34 cellular contexts compared by ENCODE assay signal in the genomic region with DNA sequence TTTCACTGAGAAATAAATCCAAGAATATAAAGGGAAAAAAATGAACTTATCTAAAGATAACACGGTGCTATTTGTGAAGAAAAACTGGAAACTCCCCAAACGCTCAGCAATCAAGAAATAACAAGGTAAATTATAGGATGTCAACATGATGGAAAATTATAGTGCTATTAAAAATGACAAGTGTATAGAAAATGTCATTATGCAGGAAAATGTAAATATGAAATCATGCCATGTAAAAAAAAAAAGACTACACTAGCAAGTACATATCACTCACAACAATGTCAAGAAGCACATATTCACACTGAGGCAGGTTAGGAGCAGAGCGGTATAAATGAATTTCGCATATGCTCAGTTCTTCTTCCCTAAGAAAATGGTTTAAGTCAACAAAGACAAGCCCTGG. TPM values are rescaled to one million over a fixed set of nuclear protein-coding genes. Genes with fewer than 3 reads are reported as not detected.
"Had no signal": no experiment of that assay in that cellular context is flagged by ENCODE, and none has a peak within 500 bp of the region (broad histone marks: within the 10 kb centered on the region; RNA-seq: fewer than 3 reads in every experiment).

No MANE protein-coding gene starts in this region.

- H3K27me3 Mint-ChIP-seq: activated B cell treated with CpG ODN at 0.5 μM for 24 hours; activated CD4-positive, alpha-beta memory T cell treated with anti-CD3 and anti-CD28 coated beads for 36 hours; activated CD4-positive, alpha-beta T cell treated with anti-CD3 and anti-CD28 coated beads for 36 hours; activated CD4-positive, alpha-beta T cell treated with anti-CD3 and anti-CD28 coated beads, Interleukin-2, amount 10 ng/mL, durations not matched to agents 24 days and 14 days; activated CD8-positive, alpha-beta memory T cell treated with anti-CD3 and anti-CD28 coated beads, Interleukin-2, amount 10 ng/mL, durations not matched to agents 7 days and 5 days; activated naive CD8-positive, alpha-beta T cell treated with anti-CD3 and anti-CD28 coated beads, Interleukin-2, amount 10 ng/mL, durations not matched to agents 7 days and 5 days; central memory CD8-positive, alpha-beta T cell; effector memory CD8-positive, alpha-beta T cell had no signal

- H3K27me3 ChIP-seq: ascending aorta, foreskin keratinocyte, gastrocnemius medialis, heart left ventricle had no signal

- H3K4me1 Mint-ChIP-seq: activated B cell treated with CpG ODN at 0.5 μM for 24 hours; activated CD4-positive, alpha-beta T cell treated with anti-CD3 and anti-CD28 coated beads for 36 hours; activated CD4-positive, alpha-beta T cell treated with anti-CD3 and anti-CD28 coated beads, Interleukin-2, amount 10 ng/mL, durations not matched to agents 24 days and 14 days; activated CD8-positive, alpha-beta memory T cell treated with anti-CD3 and anti-CD28 coated beads, Interleukin-2, amount 10 ng/mL, durations not matched to agents 7 days and 5 days; activated naive CD4-positive, alpha-beta T cell treated with anti-CD3 and anti-CD28 coated beads, Interleukin-2, amount 10 ng/mL, durations not matched to agents 7 days and 5 days; activated naive CD8-positive, alpha-beta T cell treated with anti-CD3 and anti-CD28 coated beads, Interleukin-2, amount 10 ng/mL, durations not matched to agents 7 days and 5 days; brain; central memory CD8-positive, alpha-beta T cell had no signal

- H3K4me3 Mint-ChIP-seq: activated B cell treated with CpG ODN at 0.5 μM for 24 hours; activated CD4-positive, alpha-beta memory T cell treated with anti-CD3 and anti-CD28 coated beads for 36 hours; activated CD4-positive, alpha-beta T cell treated with anti-CD3 and anti-CD28 coated beads for 36 hours; activated CD4-positive, alpha-beta T cell treated with anti-CD3 and anti-CD28 coated beads, Interleukin-2, amount 10 ng/mL, durations not matched to agents 24 days and 14 days; activated CD8-positive, alpha-beta memory T cell treated with anti-CD3 and anti-CD28 coated beads, Interleukin-2, amount 10 ng/mL, durations not matched to agents 7 days and 5 days; activated CD8-positive, alpha-beta T cell treated with anti-CD3 and anti-CD28 coated beads, Interleukin-2, amount 10 ng/mL, durations not matched to agents 7 days and 5 days; activated naive CD4-positive, alpha-beta T cell treated with anti-CD3 and anti-CD28 coated beads, Interleukin-2, amount 10 ng/mL, durations not matched to agents 7 days and 5 days; activated naive CD8-positive, alpha-beta T cell treated with anti-CD3 and anti-CD28 coated beads, Interleukin-2, amount 10 ng/mL, durations not matched to agents 7 days and 5 days; activated T-helper 1 cell treated with anti-CD3 and anti-CD28 coated beads, Interleukin-12 subunit alpha, Interleukin-12 subunit beta, Interleukin-2, Interleukin-4 antibody, amounts not matched to agents 30 ng/mL and 10 ng/mL and 1 ng/mL, durations not matched to agents 14 hours and 24 hours and 36 hours; brain; central memory CD8-positive, alpha-beta T cell; effector memory CD8-positive, alpha-beta T cell; T-helper 17 cell; T-helper 2 cell treated with Interferon-gamma antibody and Interleukin-4, amounts not matched to agents 5 μg/mL and 100 μg/mL, for 36 hours had no signal

- H3K9me3 ChIP-seq: ascending aorta, esophagus muscularis mucosa, gastrocnemius medialis, heart left ventricle had no signal

- H3K4me3 ChIP-seq: ascending aorta, esophagus muscularis mucosa, gastrocnemius medialis, heart left ventricle had no signal

- H3K27ac Mint-ChIP-seq: activated B cell treated with CpG ODN at 0.5 μM for 24 hours; activated CD4-positive, alpha-beta memory T cell treated with anti-CD3 and anti-CD28 coated beads for 36 hours; activated CD4-positive, alpha-beta T cell treated with anti-CD3 and anti-CD28 coated beads for 36 hours; activated CD4-positive, alpha-beta T cell treated with anti-CD3 and anti-CD28 coated beads, Interleukin-2, amount 10 ng/mL, durations not matched to agents 24 days and 14 days; activated CD8-positive, alpha-beta memory T cell treated with anti-CD3 and anti-CD28 coated beads, Interleukin-2, amount 10 ng/mL, durations not matched to agents 7 days and 5 days; activated CD8-positive, alpha-beta T cell treated with anti-CD3 and anti-CD28 coated beads, Interleukin-2, amount 10 ng/mL, durations not matched to agents 7 days and 5 days; activated naive CD4-positive, alpha-beta T cell treated with anti-CD3 and anti-CD28 coated beads, Interleukin-2, amount 10 ng/mL, durations not matched to agents 7 days and 5 days; activated naive CD4-positive, alpha-beta T cell treated with anti-CD3 and anti-CD28 coated beads, Interleukin-2, amount 50 U/mL, for 72 hours; activated naive CD8-positive, alpha-beta T cell treated with anti-CD3 and anti-CD28 coated beads, Interleukin-2, amount 10 ng/mL, durations not matched to agents 7 days and 5 days; activated T-helper 1 cell treated with anti-CD3 and anti-CD28 coated beads, Interleukin-12 subunit alpha, Interleukin-12 subunit beta, Interleukin-2, Interleukin-4 antibody, amounts not matched to agents 30 ng/mL and 10 ng/mL and 1 ng/mL, durations not matched to agents 14 hours and 24 hours and 36 hours; brain; effector memory CD8-positive, alpha-beta T cell; T-helper 17 cell; T-helper 2 cell treated with Interferon-gamma antibody and Interleukin-4, amounts not matched to agents 5 μg/mL and 100 μg/mL, for 36 hours had no signal

- DNase-seq: activated B cell treated with CpG ODN at 0.5 μM for 24 hours; activated CD4-positive, alpha-beta memory T cell treated with anti-CD3 and anti-CD28 coated beads for 36 hours; activated CD4-positive, alpha-beta T cell treated with anti-CD3 and anti-CD28 coated beads for 36 hours; activated CD4-positive, alpha-beta T cell treated with anti-CD3 and anti-CD28 coated beads, Interleukin-2, amount 10 ng/mL, durations not matched to agents 24 days and 14 days; activated CD8-positive, alpha-beta memory T cell treated with anti-CD3 and anti-CD28 coated beads, Interleukin-2, amount 10 ng/mL, durations not matched to agents 7 days and 5 days; activated CD8-positive, alpha-beta memory T cell treated with anti-CD3 and anti-CD28 coated beads, Interleukin-2, amount 50 U/mL, for 4 hours; activated CD8-positive, alpha-beta T cell treated with anti-CD3 and anti-CD28 coated beads, Interleukin-2, amount 10 ng/mL, durations not matched to agents 7 days and 5 days; activated gamma-delta T cell; activated naive CD4-positive, alpha-beta T cell; activated naive CD4-positive, alpha-beta T cell treated with anti-CD3 and anti-CD28 coated beads, Interleukin-2, amount 10 ng/mL, durations not matched to agents 7 days and 5 days; activated naive CD8-positive, alpha-beta T cell treated with anti-CD3 and anti-CD28 coated beads, Interleukin-2, amount 10 ng/mL, durations not matched to agents 7 days and 5 days; activated T-cell treated with anti-CD3 and anti-CD28 coated beads, Interleukin-2, amount 50 U/mL, for 1 hour; activated T-cell treated with anti-CD3 and anti-CD28 coated beads, Interleukin-2, amount 50 U/mL, for 48 hours; cortex of kidney; dermis blood vessel endothelial cell; effector CD4-positive, alpha-beta T cell; effector memory CD8-positive, alpha-beta T cell; erythroblast; foreskin keratinocyte; gastrocnemius medialis; glutamatergic neuron; heart left ventricle; T-helper 17 cell; T1000; WERI-Rb-1 had no signal

- H3K9me3 Mint-ChIP-seq: activated B cell treated with CpG ODN at 0.5 μM for 24 hours; activated CD4-positive, alpha-beta memory T cell treated with anti-CD3 and anti-CD28 coated beads for 36 hours; activated CD4-positive, alpha-beta T cell treated with anti-CD3 and anti-CD28 coated beads, Interleukin-2, amount 10 ng/mL, durations not matched to agents 24 days and 14 days; activated naive CD4-positive, alpha-beta T cell treated with anti-CD3 and anti-CD28 coated beads, Interleukin-2, amount 10 ng/mL, durations not matched to agents 7 days and 5 days; activated naive CD4-positive, alpha-beta T cell treated with anti-CD3 and anti-CD28 coated beads, Interleukin-2, amount 50 U/mL, for 72 hours; activated naive CD8-positive, alpha-beta T cell treated with anti-CD3 and anti-CD28 coated beads, Interleukin-2, amount 10 ng/mL, durations not matched to agents 7 days and 5 days; activated T-helper 1 cell treated with anti-CD3 and anti-CD28 coated beads, Interleukin-12 subunit alpha, Interleukin-12 subunit beta, Interleukin-2, Interleukin-4 antibody, amounts not matched to agents 30 ng/mL and 10 ng/mL and 1 ng/mL, durations not matched to agents 14 hours and 24 hours and 36 hours; central memory CD8-positive, alpha-beta T cell; effector memory CD8-positive, alpha-beta T cell; T-helper 2 cell treated with Interferon-gamma antibody and Interleukin-4, amounts not matched to agents 5 μg/mL and 100 μg/mL, for 36 hours had no signal

- H3K36me3 ChIP-seq: ascending aorta, esophagus muscularis mucosa, gastrocnemius medialis, heart left ventricle, WERI-Rb-1 had no signal

- H3K27ac ChIP-seq: ascending aorta, esophagus muscularis mucosa, foreskin keratinocyte, gastrocnemius medialis, heart left ventricle, WERI-Rb-1 had no signal

- H3K36me3 Mint-ChIP-seq: activated CD4-positive, alpha-beta memory T cell treated with anti-CD3 and anti-CD28 coated beads for 36 hours; activated CD8-positive, alpha-beta memory T cell treated with anti-CD3 and anti-CD28 coated beads, Interleukin-2, amount 10 ng/mL, durations not matched to agents 7 days and 5 days; activated naive CD4-positive, alpha-beta T cell treated with anti-CD3 and anti-CD28 coated beads, Interleukin-2, amount 10 ng/mL, durations not matched to agents 7 days and 5 days; activated naive CD4-positive, alpha-beta T cell treated with anti-CD3 and anti-CD28 coated beads, Interleukin-2, amount 50 U/mL, for 72 hours; activated naive CD8-positive, alpha-beta T cell treated with anti-CD3 and anti-CD28 coated beads, Interleukin-2, amount 10 ng/mL, durations not matched to agents 7 days and 5 days; brain had no signal

RNA-seq across cellular contexts. Expression of a gene that starts 27.7 kb away (rescaled TPM):
- total RNA-seq: activated B cell treated with CpG ODN at 0.5 μM for 24 hours; activated CD8-positive, alpha-beta T cell treated with anti-CD3 and anti-CD28 coated beads, Interleukin-2, amount 10 ng/mL, durations not matched to agents 7 days and 5 days; activated naive CD8-positive, alpha-beta T cell treated with anti-CD3 and anti-CD28 coated beads, Interleukin-2, amount 10 ng/mL, durations not matched to agents 7 days and 5 days; ascending aorta; cardiac septum; chondrocyte; heart left ventricle; T-helper 17 cell had no signal
- polyA plus RNA-seq: heart left ventricle had no signal
